ENCODE assay signal across 9 cellular contexts in genomic region chr7:47937065-47937687, GRCh38. TPM values are rescaled to one million over a fixed set of nuclear protein-coding genes. Genes with fewer than 3 reads are reported as not detected.
DNase-seq lines count a peak whose midpoint lies in the region; ATAC-seq, FAIRE-seq and TF ChIP-seq lines count a peak whose summit lies in the region.
"Had no signal": no experiment of that assay in that cellular context is flagged by ENCODE, and none has a peak within 500 bp of the region (broad histone marks: within the 10 kb centered on the region; RNA-seq: fewer than 3 reads in every experiment).

No MANE protein-coding gene starts in this region.

- H3K27ac ChIP-seq in kidney (ENCODE audit: low read depth in 2 of 2, low read length in 2 of 2), result no peak overlapping the region
- no peak overlapping the region for H3K27ac ChIP-seq in smooth muscle cell (ENCODE audit: low read depth)
- no peak overlapping the region for H3K27ac ChIP-seq in heart left ventricle
- H3K27ac ChIP-seq: parathyroid adenoma had no signal

- H3K27me3 ChIP-seq in smooth muscle cell (ENCODE audit: low read depth), result no peaks in the 10 kb centered on the region
- H3K27me3 ChIP-seq in heart left ventricle, result no peaks in the 10 kb centered on the region

- ATAC-seq in HG02852 (IDR thresholded peaks at IDR 0.05; ENCODE audit: unreplicated experiment) (peak; percentile 94), heart left ventricle (no peak)

- intact Hi-C loops in kidney (cut with DNase I), result no loop called here
- intact Hi-C loops in heart left ventricle (cut with DNase I), result loop anchor here in 1 of 10 donors (5.0 kb wide), 1 partner anchor 90 kb away; no protein-coding TSS in a partner anchor

- no peak overlapping the region for H3K9ac ChIP-seq in kidney (ENCODE audit: low read length in 2 of 2)
- H3K9ac ChIP-seq in smooth muscle cell (ENCODE audit: low read depth), result no peak overlapping the region
- H3K9ac ChIP-seq: parathyroid adenoma had no signal

- TF ChIP-seq CTCF in kidney (IDR thresholded peaks at IDR 0.05; ENCODE audit: borderline replicate concordance, extremely low read depth, insufficient read depth) (no peak), smooth muscle cell (IDR thresholded peaks at IDR 0.05; ENCODE audit: borderline replicate concordance, insufficient read depth, poor library complexity, severe bottlenecking) (no peak), heart left ventricle (IDR thresholded peaks at IDR 0.05) (no peak)

- H3K4me1 ChIP-seq in kidney (ENCODE audit: control insufficient read depth in 1 of 2, insufficient read depth in 1 of 2, low read depth in 1 of 2, low read length in 2 of 2) (peaks cover 0 to 4% of the 10 kb centered on the region in 2 donors), smooth muscle cell (ENCODE audit: low read depth) (peaks cover 5% of the 10 kb centered on the region), heart left ventricle (peaks cover 0 to 51% (median 30%) of the 10 kb centered on the region in 12 donors)
- H3K4me1 ChIP-seq: parathyroid adenoma had no signal

- no peaks in the 10 kb centered on the region for H3K79me2 ChIP-seq in smooth muscle cell (ENCODE audit: low read depth)
- H3K79me2 ChIP-seq: parathyroid adenoma had no signal

- no peak overlapping the region for H3K4me2 ChIP-seq in smooth muscle cell

- no peak overlapping the region for H3K4me3 ChIP-seq in kidney (ENCODE audit: low read length in 2 of 2)
- no peak overlapping the region for H3K4me3 ChIP-seq in smooth muscle cell
- no peak overlapping the region for H3K4me3 ChIP-seq in heart left ventricle

- no peak for FAIRE-seq in RCC 7860 (lab: Jason Lieb, UNC)
- no peak for FAIRE-seq in kidney (lab: Jason Lieb, UNC)

- H3K36me3 ChIP-seq in kidney (ENCODE audit: control insufficient read depth in 1 of 2, insufficient read depth in 2 of 2, low read length in 2 of 2), result no peaks in the 10 kb centered on the region
- no peaks in the 10 kb centered on the region for H3K36me3 ChIP-seq in smooth muscle cell (ENCODE audit: low read depth)
- peaks cover 0 to 19% (median 0%) of the 10 kb centered on the region in 9 donors for H3K36me3 ChIP-seq in heart left ventricle

- H4K20me1 ChIP-seq in smooth muscle cell (ENCODE audit: low read depth), result no peaks in the 10 kb centered on the region

- peak; percentile 8 to 12 for DNase-seq in stimulated activated CD4-positive, alpha-beta T cell treated with anti-CD3 and anti-CD28 coated beads, Interleukin-2, amount 100 ng/mL, for 48 hours
- DNase-seq in stimulated activated CD4-positive, alpha-beta T cell treated with anti-CD3 and anti-CD28 coated beads, Interleukin-4, amount 100 ng/mL, for 1 hour, result no peak
- DNase-seq in RCC 7860 (ENCODE audit: low spot score), result peak; percentile 32
- no peak for DNase-seq in kidney
- no peak for DNase-seq in smooth muscle cell (lab: John Stamatoyannopoulos, UW; ENCODE audit: unreplicated experiment)
- DNase-seq in COLO829 (ENCODE audit: low spot score), result no peak
- no peak for DNase-seq in heart left ventricle

- no peaks in the 10 kb centered on the region for H3F3A ChIP-seq in smooth muscle cell (ENCODE audit: low read depth)

- WGBS in smooth muscle cell (ENCODE audit: low lambda C conversion rate), result 79% methylated on average over 17 of the region's 17 CpGs
- WGBS in heart left ventricle, 4 donors, result 66 to 86% (median 76%) methylated on average over 17 of the region's 17 CpGs

- H3K9me3 ChIP-seq in kidney (ENCODE audit: control insufficient read depth in 1 of 2, low read length in 2 of 2), result no peaks in the 10 kb centered on the region
- no peaks in the 10 kb centered on the region for H3K9me3 ChIP-seq in smooth muscle cell (replicated peaks; ENCODE audit: low read depth)
- H3K9me3 ChIP-seq in heart left ventricle, result no peaks in the 10 kb centered on the region

- no peak overlapping the region for H2AFZ ChIP-seq in smooth muscle cell (ENCODE audit: low read depth)
- H2AFZ ChIP-seq: parathyroid adenoma had no signal

- no peak for TF ChIP-seq POLR2A in heart left ventricle (IDR thresholded peaks at IDR 0.05)

RNA-seq across cellular contexts. Expression of gene PKD1L1, which starts 11.1 kb away (rescaled TPM):
- total RNA-seq in kidney (0.82 TPM), smooth muscle cell (0.04 and 0.18 TPM in 2 replicates), heart left ventricle (1 to 10 TPM; 1.1 to 3.7 (median 2.5) TPM)
- polyA plus RNA-seq in kidney (ENCODE audit: insufficient read depth, low read depth, low replicate concordance) (0.32 TPM), smooth muscle cell (0.06 TPM in 1 of 2 replicates, not detected in the other), heart left ventricle (1 to 10 TPM; 1.3 to 2.1 TPM)

RNA-seq across cellular contexts. Expression of gene HUS1, which starts 42.2 kb away (rescaled TPM):
- 29.5 TPM for total RNA-seq in kidney
- 13.4 TPM for polyA plus RNA-seq in kidney (ENCODE audit: insufficient read depth, low read depth, low replicate concordance)
- 35.8 and 39.1 TPM in 2 replicates for total RNA-seq in smooth muscle cell
- polyA plus RNA-seq in smooth muscle cell, result 13.2 and 17.4 TPM in 2 replicates
- 10 to 100 TPM; 21.9 to 43.3 (median 27.5) TPM for total RNA-seq in heart left ventricle
- 10 to 100 TPM; 10.9 to 20.0 TPM for polyA plus RNA-seq in heart left ventricle

Comparison
In these comparisons a context has a peak if more than half of its experiments do, and no peak if none do; other contexts are left out.
1. DNase-seq: peak in stimulated activated CD4-positive, alpha-beta T cell treated with anti-CD3 and anti-CD28 coated beads, Interleukin-2, amount 100 ng/mL, for 48 hours (2 of 2) and RCC 7860 (single experiment); none in stimulated activated CD4-positive, alpha-beta T cell treated with anti-CD3 and anti-CD28 coated beads, Interleukin-4, amount 100 ng/mL, for 1 hour (single experiment), kidney (single experiment), smooth muscle cell (single experiment), COLO829 (single experiment) and heart left ventricle (0 of 5).